14 cellular contexts compared by ENCODE assay signal in the genomic region with DNA sequence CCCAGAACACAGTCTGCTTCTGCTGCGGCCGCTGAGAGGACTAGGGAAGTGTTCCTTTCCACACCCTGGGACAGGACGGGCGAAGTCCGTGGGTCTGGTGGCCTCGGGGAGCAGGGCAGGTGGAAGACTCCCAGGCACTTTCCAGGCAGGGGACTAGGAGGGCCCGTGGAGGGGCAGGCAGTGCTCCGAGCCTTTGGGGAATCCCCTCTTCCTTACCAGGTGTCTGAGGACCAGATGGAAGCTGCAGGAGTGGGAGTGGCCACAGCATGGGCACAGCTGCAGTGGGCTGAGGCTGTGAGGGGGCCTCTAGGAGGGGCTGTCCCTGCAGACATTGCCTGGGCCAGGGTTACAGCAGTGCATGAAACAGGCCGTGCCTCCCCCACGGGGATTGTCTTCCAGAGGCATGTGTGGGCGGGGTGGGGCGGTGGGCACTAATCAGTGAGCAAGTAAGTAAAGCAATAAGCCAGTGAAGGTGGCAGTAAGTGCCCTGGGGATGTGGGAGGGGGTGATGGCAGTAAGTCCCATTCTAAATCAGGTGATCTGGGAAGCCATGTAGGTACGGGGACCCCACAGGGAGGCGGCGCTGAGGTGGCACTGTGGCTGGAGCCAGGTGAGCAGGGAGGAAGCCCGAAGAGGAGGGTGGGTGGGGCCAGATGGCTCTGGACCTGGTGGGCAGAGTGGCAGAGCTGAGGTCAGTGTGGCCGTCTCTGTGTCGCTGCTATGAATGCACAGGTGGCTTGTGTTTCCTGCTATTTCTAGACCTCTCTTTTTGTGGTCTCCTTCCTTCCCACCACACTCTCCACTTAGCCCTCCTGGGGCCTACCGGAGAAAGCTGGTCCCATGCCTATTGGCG.
"Had no signal": no experiment of that assay in that cellular context is flagged by ENCODE, and none has a peak within 500 bp of the region (broad histone marks: within the 10 kb centered on the region; RNA-seq: fewer than 3 reads in every experiment).

No MANE protein-coding gene starts in this region.

- H3K4me1 ChIP-seq: ascending aorta, esophagus squamous epithelium, upper lobe of left lung had no signal

- H3K27ac Mint-ChIP-seq: activated CD4-positive, alpha-beta memory T cell treated with anti-CD3 and anti-CD28 coated beads, Interleukin-2, amount 10 ng/mL, durations not matched to agents 7 days and 5 days; activated CD4-positive, alpha-beta T cell treated with anti-CD3 and anti-CD28 coated beads for 36 hours; activated T-cell treated with anti-CD3 and anti-CD28 coated beads, Interleukin-2, amount 50 U/mL, for 72 hours had no signal

- DNase-seq: activated CD4-positive, alpha-beta memory T cell treated with anti-CD3 and anti-CD28 coated beads, Interleukin-2, amount 10 ng/mL, durations not matched to agents 7 days and 5 days; activated CD4-positive, alpha-beta T cell treated with anti-CD3 and anti-CD28 coated beads for 36 hours; activated T-cell treated with anti-CD3 and anti-CD28 coated beads, Interleukin-2, amount 50 U/mL, for 72 hours; esophagus squamous epithelium; foreskin fibroblast; heart left ventricle; left ventricle myocardium inferior; mesendoderm; ovary; small intestine; T-helper 1 cell had no signal

- H3K4me1 Mint-ChIP-seq: activated CD4-positive, alpha-beta memory T cell treated with anti-CD3 and anti-CD28 coated beads, Interleukin-2, amount 10 ng/mL, durations not matched to agents 7 days and 5 days; activated CD4-positive, alpha-beta T cell treated with anti-CD3 and anti-CD28 coated beads for 36 hours had no signal

- H3K36me3 ChIP-seq: ascending aorta, esophagus squamous epithelium, heart left ventricle, left ventricle myocardium inferior, ovary, upper lobe of left lung had no signal

- H3K4me3 Mint-ChIP-seq: activated CD4-positive, alpha-beta memory T cell treated with anti-CD3 and anti-CD28 coated beads, Interleukin-2, amount 10 ng/mL, durations not matched to agents 7 days and 5 days; activated CD4-positive, alpha-beta T cell treated with anti-CD3 and anti-CD28 coated beads for 36 hours; activated T-cell treated with anti-CD3 and anti-CD28 coated beads, Interleukin-2, amount 50 U/mL, for 72 hours had no signal

- H3K4me3 ChIP-seq: ascending aorta, esophagus squamous epithelium, heart left ventricle, left ventricle myocardium inferior, ovary, upper lobe of left lung had no signal

- H3K9me3 ChIP-seq: ascending aorta, esophagus squamous epithelium, heart left ventricle, left ventricle myocardium inferior, ovary, upper lobe of left lung had no signal

- ATAC-seq: activated CD4-positive, alpha-beta T cell treated with anti-CD3 and anti-CD28 coated beads for 36 hours; activated T-cell treated with anti-CD3 and anti-CD28 coated beads, Interleukin-2, amount 50 U/mL, for 72 hours; heart left ventricle had no signal

- H3K27ac ChIP-seq: ascending aorta, esophagus squamous epithelium, heart left ventricle, left ventricle myocardium inferior, ovary, upper lobe of left lung, VCaP had no signal

- H3K27me3 ChIP-seq: ascending aorta, ovary, upper lobe of left lung had no signal

- H3K9me3 Mint-ChIP-seq: activated CD4-positive, alpha-beta memory T cell treated with anti-CD3 and anti-CD28 coated beads, Interleukin-2, amount 10 ng/mL, durations not matched to agents 7 days and 5 days; activated T-cell treated with anti-CD3 and anti-CD28 coated beads, Interleukin-2, amount 50 U/mL, for 72 hours had no signal
